In genomic region chr22:32050678-32051515, GRCh38 we compare ENCODE assay signal across 1 cellular context.
TF ChIP-seq lines count a peak whose summit lies in the region.

No MANE protein-coding gene starts in this region.

TF ChIP-seq in HepG2, 621 proteins besides CTCF, POLR2A, EP300 and RAD21 (continued from another document):
- TF ChIP-seq ZNF660 (CRISPR knock-in tag; IDR thresholded peaks at IDR 0.05; ENCODE audit: borderline replicate concordance, low read depth), result no peak
- no peak for TF ChIP-seq MAZ (IDR thresholded peaks at IDR 0.05; ENCODE audit: borderline replicate concordance, low read depth, low read length)
- TF ChIP-seq MAZ (CRISPR knock-in tag; IDR thresholded peaks at IDR 0.05; ENCODE audit: low read depth), result no peak
- 0 out of 2 replicates have a peak, but pooled peaks have one; percentile 51 for TF ChIP-seq ZNF644 (CRISPR knock-in tag; IDR thresholded peaks at IDR 0.05; ENCODE audit: low read depth)
- TF ChIP-seq SIX1 (CRISPR knock-in tag; IDR thresholded peaks at IDR 0.05; ENCODE audit: borderline replicate concordance), result peak; percentile 67; the same call in 1 of the 2 replicates
- no peak for TF ChIP-seq ZSCAN12 (CRISPR knock-in tag; IDR thresholded peaks at IDR 0.05)
- TF ChIP-seq KDM4B (CRISPR knock-in tag; IDR thresholded peaks at IDR 0.05), result no peak
- no peak for TF ChIP-seq SALL2 (CRISPR knock-in tag; IDR thresholded peaks at IDR 0.05)
- no peak for TF ChIP-seq ZNF749 (CRISPR knock-in tag; IDR thresholded peaks at IDR 0.05; ENCODE audit: borderline replicate concordance)
- TF ChIP-seq TBX2 (CRISPR knock-in tag; IDR thresholded peaks at IDR 0.05; ENCODE audit: borderline replicate concordance), result no peak
- no peak for TF ChIP-seq TBX3 (IDR thresholded peaks at IDR 0.05; ENCODE audit: borderline replicate concordance)
- no peak for TF ChIP-seq KAT7 (CRISPR knock-in tag; IDR thresholded peaks at IDR 0.05; ENCODE audit: borderline replicate concordance)
- TF ChIP-seq, protein P1, sequence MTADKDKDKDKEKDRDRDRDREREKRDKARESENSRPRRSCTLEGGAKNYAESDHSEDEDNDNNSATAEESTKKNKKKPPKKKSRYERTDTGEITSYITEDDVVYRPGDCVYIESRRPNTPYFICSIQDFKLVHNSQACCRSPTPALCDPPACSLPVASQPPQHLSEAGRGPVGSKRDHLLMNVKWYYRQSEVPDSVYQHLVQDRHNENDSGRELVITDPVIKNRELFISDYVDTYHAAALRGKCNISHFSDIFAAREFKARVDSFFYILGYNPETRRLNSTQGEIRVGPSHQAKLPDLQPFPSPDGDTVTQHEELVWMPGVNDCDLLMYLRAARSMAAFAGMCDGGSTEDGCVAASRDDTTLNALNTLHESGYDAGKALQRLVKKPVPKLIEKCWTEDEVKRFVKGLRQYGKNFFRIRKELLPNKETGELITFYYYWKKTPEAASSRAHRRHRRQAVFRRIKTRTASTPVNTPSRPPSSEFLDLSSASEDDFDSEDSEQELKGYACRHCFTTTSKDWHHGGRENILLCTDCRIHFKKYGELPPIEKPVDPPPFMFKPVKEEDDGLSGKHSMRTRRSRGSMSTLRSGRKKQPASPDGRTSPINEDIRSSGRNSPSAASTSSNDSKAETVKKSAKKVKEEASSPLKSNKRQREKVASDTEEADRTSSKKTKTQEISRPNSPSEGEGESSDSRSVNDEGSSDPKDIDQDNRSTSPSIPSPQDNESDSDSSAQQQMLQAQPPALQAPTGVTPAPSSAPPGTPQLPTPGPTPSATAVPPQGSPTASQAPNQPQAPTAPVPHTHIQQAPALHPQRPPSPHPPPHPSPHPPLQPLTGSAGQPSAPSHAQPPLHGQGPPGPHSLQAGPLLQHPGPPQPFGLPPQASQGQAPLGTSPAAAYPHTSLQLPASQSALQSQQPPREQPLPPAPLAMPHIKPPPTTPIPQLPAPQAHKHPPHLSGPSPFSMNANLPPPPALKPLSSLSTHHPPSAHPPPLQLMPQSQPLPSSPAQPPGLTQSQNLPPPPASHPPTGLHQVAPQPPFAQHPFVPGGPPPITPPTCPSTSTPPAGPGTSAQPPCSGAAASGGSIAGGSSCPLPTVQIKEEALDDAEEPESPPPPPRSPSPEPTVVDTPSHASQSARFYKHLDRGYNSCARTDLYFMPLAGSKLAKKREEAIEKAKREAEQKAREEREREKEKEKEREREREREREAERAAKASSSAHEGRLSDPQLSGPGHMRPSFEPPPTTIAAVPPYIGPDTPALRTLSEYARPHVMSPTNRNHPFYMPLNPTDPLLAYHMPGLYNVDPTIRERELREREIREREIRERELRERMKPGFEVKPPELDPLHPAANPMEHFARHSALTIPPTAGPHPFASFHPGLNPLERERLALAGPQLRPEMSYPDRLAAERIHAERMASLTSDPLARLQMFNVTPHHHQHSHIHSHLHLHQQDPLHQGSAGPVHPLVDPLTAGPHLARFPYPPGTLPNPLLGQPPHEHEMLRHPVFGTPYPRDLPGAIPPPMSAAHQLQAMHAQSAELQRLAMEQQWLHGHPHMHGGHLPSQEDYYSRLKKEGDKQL (CRISPR knock-in tag; IDR thresholded peaks at IDR 0.05; ENCODE audit: low read depth), result no peak
- no peak for TF ChIP-seq ATF7-NPFF (CRISPR knock-in tag; IDR thresholded peaks at IDR 0.05; ENCODE audit: low read depth)
- TF ChIP-seq NFE2 (CRISPR knock-in tag; IDR thresholded peaks at IDR 0.05), result no peak; the same call in 1 of the 2 replicates
- TF ChIP-seq JUN (CRISPR knock-in tag; IDR thresholded peaks at IDR 0.05), result no peak
- no peak for TF ChIP-seq KDM6A (CRISPR knock-in tag; IDR thresholded peaks at IDR 0.05; ENCODE audit: low read depth)
- TF ChIP-seq RXRA (CRISPR knock-in tag; IDR thresholded peaks at IDR 0.05), result no peak
- no peak for TF ChIP-seq ZFX (CRISPR knock-in tag; IDR thresholded peaks at IDR 0.05; ENCODE audit: low read depth)
- no peak for TF ChIP-seq MTA3 (CRISPR knock-in tag; IDR thresholded peaks at IDR 0.05)
- TF ChIP-seq, protein P2, sequence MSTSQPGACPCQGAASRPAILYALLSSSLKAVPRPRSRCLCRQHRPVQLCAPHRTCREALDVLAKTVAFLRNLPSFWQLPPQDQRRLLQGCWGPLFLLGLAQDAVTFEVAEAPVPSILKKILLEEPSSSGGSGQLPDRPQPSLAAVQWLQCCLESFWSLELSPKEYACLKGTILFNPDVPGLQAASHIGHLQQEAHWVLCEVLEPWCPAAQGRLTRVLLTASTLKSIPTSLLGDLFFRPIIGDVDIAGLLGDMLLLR (CRISPR knock-in tag; IDR thresholded peaks at IDR 0.05), result no peak
- TF ChIP-seq ZNF766 (CRISPR knock-in tag; IDR thresholded peaks at IDR 0.05; ENCODE audit: borderline replicate concordance), result no peak
- TF ChIP-seq ZGPAT (CRISPR knock-in tag; IDR thresholded peaks at IDR 0.05), result no peak
- TF ChIP-seq ZNF460 (CRISPR knock-in tag; IDR thresholded peaks at IDR 0.05; ENCODE audit: borderline replicate concordance), result no peak
- no peak for TF ChIP-seq ZNF207 (IDR thresholded peaks at IDR 0.05; ENCODE audit: borderline replicate concordance)
- TF ChIP-seq, protein P3, sequence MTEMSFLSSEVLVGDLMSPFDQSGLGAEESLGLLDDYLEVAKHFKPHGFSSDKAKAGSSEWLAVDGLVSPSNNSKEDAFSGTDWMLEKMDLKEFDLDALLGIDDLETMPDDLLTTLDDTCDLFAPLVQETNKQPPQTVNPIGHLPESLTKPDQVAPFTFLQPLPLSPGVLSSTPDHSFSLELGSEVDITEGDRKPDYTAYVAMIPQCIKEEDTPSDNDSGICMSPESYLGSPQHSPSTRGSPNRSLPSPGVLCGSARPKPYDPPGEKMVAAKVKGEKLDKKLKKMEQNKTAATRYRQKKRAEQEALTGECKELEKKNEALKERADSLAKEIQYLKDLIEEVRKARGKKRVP (CRISPR knock-in tag; IDR thresholded peaks at IDR 0.05), result peak in 1 of 2 experiments; percentile 50; a peak in 2 of 4 replicates
- no peak for TF ChIP-seq ZNF607 (CRISPR knock-in tag; IDR thresholded peaks at IDR 0.05; ENCODE audit: borderline replicate concordance)
- no peak for TF ChIP-seq PHF21A (CRISPR knock-in tag; IDR thresholded peaks at IDR 0.05)
- no peak for TF ChIP-seq KDM3A (CRISPR knock-in tag; IDR thresholded peaks at IDR 0.05; ENCODE audit: low read depth)
- TF ChIP-seq MEIS2 (CRISPR knock-in tag; IDR thresholded peaks at IDR 0.05), result no peak
- peak; percentile 75 for TF ChIP-seq FOSL2 (CRISPR knock-in tag; IDR thresholded peaks at IDR 0.05)
- TF ChIP-seq NFE2L2 (IDR thresholded peaks at IDR 0.05; ENCODE audit: low read length), result peak; percentile 44; the same call in 1 of the 2 replicates
- peak; percentile 90 for TF ChIP-seq SIX4 (CRISPR knock-in tag; IDR thresholded peaks at IDR 0.05)
- no peak for TF ChIP-seq AFF4 (CRISPR knock-in tag; IDR thresholded peaks at IDR 0.05)
